Comparison of ENCODE assay signal across 1 cellular context in genomic region chr2:48007699-48008268, GRCh38.
TF ChIP-seq lines count a peak whose summit lies in the region.

No MANE protein-coding gene starts in this region.

TF ChIP-seq in GM23338, 12 proteins besides CTCF, POLR2A, EP300 and RAD21:
- TF ChIP-seq, protein P1, sequence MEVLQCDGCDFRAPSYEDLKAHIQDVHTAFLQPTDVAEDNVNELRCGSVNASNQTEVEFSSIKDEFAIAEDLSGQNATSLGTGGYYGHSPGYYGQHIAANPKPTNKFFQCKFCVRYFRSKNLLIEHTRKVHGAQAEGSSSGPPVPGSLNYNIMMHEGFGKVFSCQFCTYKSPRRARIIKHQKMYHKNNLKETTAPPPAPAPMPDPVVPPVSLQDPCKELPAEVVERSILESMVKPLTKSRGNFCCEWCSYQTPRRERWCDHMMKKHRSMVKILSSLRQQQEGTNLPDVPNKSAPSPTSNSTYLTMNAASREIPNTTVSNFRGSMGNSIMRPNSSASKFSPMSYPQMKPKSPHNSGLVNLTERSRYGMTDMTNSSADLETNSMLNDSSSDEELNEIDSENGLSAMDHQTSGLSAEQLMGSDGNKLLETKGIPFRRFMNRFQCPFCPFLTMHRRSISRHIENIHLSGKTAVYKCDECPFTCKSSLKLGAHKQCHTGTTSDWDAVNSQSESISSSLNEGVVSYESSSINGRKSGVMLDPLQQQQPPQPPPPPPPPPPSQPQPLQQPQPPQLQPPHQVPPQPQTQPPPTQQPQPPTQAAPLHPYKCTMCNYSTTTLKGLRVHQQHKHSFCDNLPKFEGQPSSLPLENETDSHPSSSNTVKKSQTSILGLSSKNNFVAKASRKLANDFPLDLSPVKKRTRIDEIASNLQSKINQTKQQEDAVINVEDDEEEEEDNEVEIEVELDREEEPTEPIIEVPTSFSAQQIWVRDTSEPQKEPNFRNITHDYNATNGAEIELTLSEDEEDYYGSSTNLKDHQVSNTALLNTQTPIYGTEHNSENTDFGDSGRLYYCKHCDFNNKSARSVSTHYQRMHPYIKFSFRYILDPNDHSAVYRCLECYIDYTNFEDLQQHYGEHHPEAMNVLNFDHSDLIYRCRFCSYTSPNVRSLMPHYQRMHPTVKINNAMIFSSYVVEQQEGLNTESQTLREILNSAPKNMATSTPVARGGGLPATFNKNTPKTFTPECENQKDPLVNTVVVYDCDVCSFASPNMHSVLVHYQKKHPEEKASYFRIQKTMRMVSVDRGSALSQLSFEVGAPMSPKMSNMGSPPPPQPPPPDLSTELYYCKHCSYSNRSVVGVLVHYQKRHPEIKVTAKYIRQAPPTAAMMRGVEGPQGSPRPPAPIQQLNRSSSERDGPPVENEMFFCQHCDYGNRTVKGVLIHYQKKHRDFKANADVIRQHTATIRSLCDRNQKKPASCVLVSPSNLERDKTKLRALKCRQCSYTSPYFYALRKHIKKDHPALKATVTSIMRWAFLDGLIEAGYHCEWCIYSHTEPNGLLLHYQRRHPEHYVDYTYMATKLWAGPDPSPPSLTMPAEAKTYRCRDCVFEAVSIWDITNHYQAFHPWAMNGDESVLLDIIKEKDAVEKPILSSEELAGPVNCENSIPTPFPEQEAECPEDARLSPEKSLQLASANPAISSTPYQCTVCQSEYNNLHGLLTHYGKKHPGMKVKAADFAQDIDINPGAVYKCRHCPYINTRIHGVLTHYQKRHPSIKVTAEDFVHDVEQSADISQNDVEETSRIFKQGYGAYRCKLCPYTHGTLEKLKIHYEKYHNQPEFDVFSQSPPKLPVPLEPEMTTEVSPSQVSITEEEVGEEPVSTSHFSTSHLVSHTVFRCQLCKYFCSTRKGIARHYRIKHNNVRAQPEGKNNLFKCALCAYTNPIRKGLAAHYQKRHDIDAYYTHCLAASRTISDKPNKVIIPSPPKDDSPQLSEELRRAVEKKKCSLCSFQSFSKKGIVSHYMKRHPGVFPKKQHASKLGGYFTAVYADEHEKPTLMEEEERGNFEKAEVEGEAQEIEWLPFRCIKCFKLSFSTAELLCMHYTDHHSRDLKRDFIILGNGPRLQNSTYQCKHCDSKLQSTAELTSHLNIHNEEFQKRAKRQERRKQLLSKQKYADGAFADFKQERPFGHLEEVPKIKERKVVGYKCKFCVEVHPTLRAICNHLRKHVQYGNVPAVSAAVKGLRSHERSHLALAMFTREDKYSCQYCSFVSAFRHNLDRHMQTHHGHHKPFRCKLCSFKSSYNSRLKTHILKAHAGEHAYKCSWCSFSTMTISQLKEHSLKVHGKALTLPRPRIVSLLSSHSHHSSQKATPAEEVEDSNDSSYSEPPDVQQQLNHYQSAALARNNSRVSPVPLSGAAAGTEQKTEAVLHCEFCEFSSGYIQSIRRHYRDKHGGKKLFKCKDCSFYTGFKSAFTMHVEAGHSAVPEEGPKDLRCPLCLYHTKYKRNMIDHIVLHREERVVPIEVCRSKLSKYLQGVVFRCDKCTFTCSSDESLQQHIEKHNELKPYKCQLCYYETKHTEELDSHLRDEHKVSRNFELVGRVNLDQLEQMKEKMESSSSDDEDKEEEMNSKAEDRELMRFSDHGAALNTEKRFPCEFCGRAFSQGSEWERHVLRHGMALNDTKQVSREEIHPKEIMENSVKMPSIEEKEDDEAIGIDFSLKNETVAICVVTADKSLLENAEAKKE (CRISPR knock-in tag; IDR thresholded peaks at IDR 0.05) = no peak
- TF ChIP-seq CREB1 (CRISPR knock-in tag; IDR thresholded peaks at IDR 0.05; ENCODE audit: low read depth) = no peak
- no peak for TF ChIP-seq ZNF114 (CRISPR knock-in tag; IDR thresholded peaks at IDR 0.05)
- TF ChIP-seq EZH2 (IDR thresholded peaks at IDR 0.05; ENCODE audit: low read depth, unreplicated experiment) = no peak
- TF ChIP-seq STAT1 (IDR thresholded peaks at IDR 0.05; ENCODE audit: unreplicated experiment) = no peak
- TF ChIP-seq JUNB (IDR thresholded peaks at IDR 0.05; ENCODE audit: unreplicated experiment) = no peak
- TF ChIP-seq ETS1 (IDR thresholded peaks at IDR 0.05) = no peak
- TF ChIP-seq REST (IDR thresholded peaks at IDR 0.05; ENCODE audit: unreplicated experiment) = no peak
- no peak for TF ChIP-seq ZNF331 (CRISPR knock-in tag; IDR thresholded peaks at IDR 0.05; ENCODE audit: low read depth)
- TF ChIP-seq POLR2AphosphoS5 (IDR thresholded peaks at IDR 0.05; ENCODE audit: low read depth) = no peak
- no peak for TF ChIP-seq NANOG (IDR thresholded peaks at IDR 0.05; ENCODE audit: borderline replicate concordance)
- no peak for TF ChIP-seq EZH2phosphoT487 (IDR thresholded peaks at IDR 0.05; ENCODE audit: unreplicated experiment)
TF ChIP-seq in GM23338: peak in this region for 0.
